Comparison of ENCODE assay signal across 8 cellular contexts in genomic region chr22:11038789-11039188, GRCh38.
DNase-seq lines count a peak whose midpoint lies in the region; ATAC-seq and TF ChIP-seq lines count a peak whose summit lies in the region.
"Not testable (repeated sequence)": the region's sequence is repeated elsewhere in the genome, so short reads cannot be mapped to it uniquely, and the experiment has no call there.

No MANE protein-coding gene starts in this region.

- H3K4me2 ChIP-seq in Karpas-422 (ENCODE audit: low read depth, low read length, poor library complexity, severe bottlenecking); hepatocyte: not testable (repeated sequence)

- H3K9ac ChIP-seq in Karpas-422 (ENCODE audit: low read length): not testable (repeated sequence)

- 76% methylated on average over 7 of the region's 7 CpGs for WGBS in esophagus muscularis mucosa
- 76% methylated on average over 7 of the region's 7 CpGs for WGBS in hepatocyte (ENCODE audit: low lambda C conversion rate, missing lambda C conversion rate)
- WGBS in lung, 2 donors: 60 to 70% methylated on average over 7 of the region's 7 CpGs
- WGBS in sigmoid colon, 2 donors: 68 to 76% methylated on average over 7 of the region's 7 CpGs
- WGBS in aorta, 2 donors: 59 to 72% methylated on average over 7 of the region's 7 CpGs

- not testable (repeated sequence) for H3K27me3 ChIP-seq in Karpas-422 (ENCODE audit: low read length); hepatocyte; lung (ENCODE audit: control insufficient read depth, insufficient read depth); sigmoid colon; aorta (ENCODE audit: control insufficient read depth in 1 of 2, insufficient read depth in 2 of 2, low read length in 1 of 2)
- peaks cover 0 to 22% (median 0%) of the 10 kb centered on the region in 4 donors for H3K27me3 ChIP-seq in esophagus muscularis mucosa

- not testable (repeated sequence) for H3K36me3 ChIP-seq in Karpas-422 (ENCODE audit: insufficient read depth, low read length); esophagus muscularis mucosa; hepatocyte (replicated peaks; ENCODE audit: insufficient read depth, low read depth); lung (ENCODE audit: control insufficient read depth in 2 of 2, insufficient read depth in 2 of 2, low read length in 2 of 2); sigmoid colon; aorta (ENCODE audit: control insufficient read depth in 1 of 2, insufficient read depth in 2 of 2, low read length in 1 of 2)

- H3K9me3 ChIP-seq in Karpas-422 (ENCODE audit: low read length) (peaks cover 47% of the 10 kb centered on the region), esophagus muscularis mucosa (peaks cover 0 to 78% (median 55%) of the 10 kb centered on the region in 4 donors), hepatocyte (ENCODE audit: low read depth) (peaks cover 30% of the 10 kb centered on the region), lung (ENCODE audit: control insufficient read depth in 2 of 2, insufficient read depth in 1 of 2, low read length in 1 of 2) (peaks cover 14 to 22% of the 10 kb centered on the region in 2 donors), sigmoid colon (peaks cover 11 to 63% (median 20%) of the 10 kb centered on the region in 4 donors)
- not testable (repeated sequence) for H3K9me3 ChIP-seq in aorta (ENCODE audit: control insufficient read depth, low read length)

- not testable (repeated sequence) for TF ChIP-seq EP300 in esophagus muscularis mucosa (IDR thresholded peaks at IDR 0.05); sigmoid colon (IDR thresholded peaks at IDR 0.05)

- H2AFZ ChIP-seq in Karpas-422 (ENCODE audit: low read length); hepatocyte: not testable (repeated sequence)

- not testable (repeated sequence) for H3K79me2 ChIP-seq in Karpas-422 (ENCODE audit: low read length); hepatocyte

- not testable (repeated sequence) for H3K4me3 ChIP-seq in Karpas-422 (ENCODE audit: low read length); coronary artery; esophagus muscularis mucosa; hepatocyte; lung; sigmoid colon; aorta (ENCODE audit: low read length in 2 of 2)

- not testable (repeated sequence) for H4K20me1 ChIP-seq in Karpas-422 (ENCODE audit: insufficient read depth, low read depth, low read length); hepatocyte (ENCODE audit: insufficient read depth, poor library complexity, severe bottlenecking)

- H3K4me1 ChIP-seq in Karpas-422 (ENCODE audit: low read length); esophagus muscularis mucosa; hepatocyte (ENCODE audit: insufficient read depth); lung (ENCODE audit: control insufficient read depth in 2 of 2, insufficient read depth in 2 of 2, low read length in 2 of 2); sigmoid colon; aorta (ENCODE audit: control insufficient read depth in 1 of 2, insufficient read depth in 2 of 2, low read length in 2 of 2): not testable (repeated sequence)

- DNase-seq in Karpas-422 (peak; percentile 29), coronary artery (ENCODE audit: low spot score) (peak; percentile 74), esophagus muscularis mucosa (ENCODE audit: extremely low spot score) (peak; percentile 93), cardiac septum (ENCODE audit: low spot score) (peak; percentile 74), hepatocyte (ENCODE audit: low spot score) (peak; percentile 9), lung (ENCODE audit: low spot score) (peak; percentile 31), sigmoid colon (peak; percentile 68), aorta (peak in 1 of 2 donors; percentile 80)

- H3K27ac ChIP-seq in Karpas-422 (ENCODE audit: low read length); coronary artery; esophagus muscularis mucosa (replicated peaks in 1 of 4); hepatocyte; lung (ENCODE audit: low read depth in 1 of 2, low read length in 1 of 2); sigmoid colon; aorta (ENCODE audit: low read depth in 1 of 2, low read length in 2 of 2): not testable (repeated sequence)

- intact Hi-C loops in esophagus muscularis mucosa (cut with DNase I); cardiac septum (cut with DNase I); sigmoid colon (cut with DNase I); aorta (cut with DNase I): not testable (repeated sequence)

- not testable (repeated sequence) for ATAC-seq in lung (ENCODE audit: insufficient read depth, low FRiP score)
- ATAC-seq in aorta (ENCODE audit: low FRiP score): peak; percentile 0

- not testable (repeated sequence) for H3K9me2 ChIP-seq in Karpas-422 (replicated peaks; ENCODE audit: insufficient read depth, low read length); hepatocyte (replicated peaks; ENCODE audit: insufficient read depth)

- TF ChIP-seq CTCF in coronary artery (IDR thresholded peaks at IDR 0.05); esophagus muscularis mucosa (IDR thresholded peaks at IDR 0.05); hepatocyte (IDR thresholded peaks at IDR 0.05; ENCODE audit: poor library complexity); lung (IDR thresholded peaks at IDR 0.05; ENCODE audit: control extremely low read depth, extremely low read depth); sigmoid colon (IDR thresholded peaks at IDR 0.05): not testable (repeated sequence)

- TF ChIP-seq POLR2A in esophagus muscularis mucosa (IDR thresholded peaks at IDR 0.05; ENCODE audit: low read depth); sigmoid colon (IDR thresholded peaks at IDR 0.05): not testable (repeated sequence)
